Comparison of ENCODE assay signal across 26 cellular contexts in genomic region chr18:361100-361732, GRCh38.
DNase-seq lines count a peak whose midpoint lies in the region; ATAC-seq and TF ChIP-seq lines count a peak whose summit lies in the region.
"Had no signal": no experiment of that assay in that cellular context is flagged by ENCODE, and none has a peak within 500 bp of the region (broad histone marks: within the 10 kb centered on the region; RNA-seq: fewer than 3 reads in every experiment).

No MANE protein-coding gene starts in this region.

- no peaks in the 10 kb centered on the region for H3K27me3 Mint-ChIP-seq in nephron progenitor cell (ENCODE audit: low read depth, poor library complexity)
- H3K27me3 Mint-ChIP-seq: CD4-positive, CD25-positive, alpha-beta regulatory T cell had no signal

- peaks cover 36% of the 10 kb centered on the region for H3F3A ChIP-seq in GM23248 (ENCODE audit: insufficient read depth)

- no peak for ATAC-seq in HG03108 (IDR thresholded peaks at IDR 0.05; ENCODE audit: unreplicated experiment)
- no peak for ATAC-seq in HG03095 (IDR thresholded peaks at IDR 0.05; ENCODE audit: unreplicated experiment)
- ATAC-seq: A549; activated CD4-positive, CD25-positive, alpha-beta regulatory T cell treated with anti-CD3 and anti-CD28 coated beads, Interleukin-2, amount 50 U/mL, for 24 hours; activated CD8-positive, alpha-beta T cell treated with anti-CD3 and anti-CD28 coated beads, Interleukin-2, amount 10 ng/mL, durations not matched to agents 7 days and 5 days; Panc1; stimulated activated naive CD8-positive, alpha-beta T cell treated with anti-CD3 and anti-CD28 coated beads, Interleukin-15, Interleukin-2, amounts not matched to agents 100 U/mL and 50 U/mL, for 24 hours had no signal

- in situ Hi-C loops in GM23248 (cut with MboI) = loop anchor here (10.0 kb wide), 1 partner anchor 94 kb away; no protein-coding TSS in a partner anchor
- in situ Hi-C loops in brain microvascular endothelial cell (cut with HindIII; ENCODE audit: low pct_ligation_motif_present, low sequenced_read_pairs) = no loop called here

- no peaks in the 10 kb centered on the region for H4K20me1 ChIP-seq in GM23248 (ENCODE audit: insufficient read depth)

- H3K9me2 ChIP-seq in GM23248 (ENCODE audit: insufficient read depth) = 0 out of 2 replicates have a peak, but pooled peaks cover 4% of the 10 kb centered on the region

- POLR2A ChIA-PET in A673 (lab: Charles Lee; ENCODE audit: low non-redundant PET) = no interaction called here

- H3K4me3 Mint-ChIP-seq in nephron progenitor cell = peak overlapping the region; percentile 72
- H3K4me3 Mint-ChIP-seq: activated CD8-positive, alpha-beta T cell treated with anti-CD3 and anti-CD28 coated beads, Interleukin-2, amount 10 ng/mL, durations not matched to agents 7 days and 5 days; CD4-positive, CD25-positive, alpha-beta regulatory T cell had no signal

- 95 to 96% methylated on average over 7 of the region's 7 CpGs for WGBS in GM23248 (ENCODE audit: low coverage in 1 of 2, low lambda C conversion rate in 2 of 2, missing lambda C conversion rate in 2 of 2), 2 experiments

- H3K9me3 ChIP-seq in GM23248 (ENCODE audit: low read depth) = no peaks in the 10 kb centered on the region
- no peaks in the 10 kb centered on the region for H3K9me3 ChIP-seq in A673 (ENCODE audit: low read depth, low read length, poor library complexity, severe bottlenecking)
- H3K9me3 ChIP-seq: A549, prostate gland, SJCRH30, tibial nerve had no signal

- H3K27ac Mint-ChIP-seq in nephron progenitor cell = no peak overlapping the region
- H3K27ac Mint-ChIP-seq: activated CD8-positive, alpha-beta T cell treated with anti-CD3 and anti-CD28 coated beads, Interleukin-2, amount 10 ng/mL, durations not matched to agents 7 days and 5 days; CD4-positive, CD25-positive, alpha-beta regulatory T cell had no signal

- H3K9me3 Mint-ChIP-seq in nephron progenitor cell = no peaks in the 10 kb centered on the region
- H3K9me3 Mint-ChIP-seq: CD4-positive, CD25-positive, alpha-beta regulatory T cell; IgD-negative memory B cell had no signal

- BruUV-seq in A673 (replicated peaks; lab: Mats Ljungman, UMichigan) = no TSS peak

- H3K79me2 ChIP-seq in GM23248 (ENCODE audit: insufficient read depth) = no peaks in the 10 kb centered on the region

- H2AFZ ChIP-seq in GM23248 = peak overlapping the region; percentile 17; the same call in 1 of the 2 replicates

- intact Hi-C loops in A673 (cut with micrococcal nuclease; ENCODE audit: unreplicated experiment) = no loop called here

- TF ChIP-seq CTCF in 22Rv1 (IDR thresholded peaks at IDR 0.05) (no peak), brain microvascular endothelial cell (IDR thresholded peaks at IDR 0.05; ENCODE audit: low read depth, low read length, missing control alignments) (no peak), nephron progenitor cell (IDR thresholded peaks at IDR 0.05) (no peak), A673 (conservative IDR thresholded peaks at IDR 0.05; ENCODE audit: low read depth, low read length) (no peak)

- H3K4me3 ChIP-seq in GM23248 (no peak overlapping the region), brain microvascular endothelial cell (ENCODE audit: low read depth, low read length) (no peak overlapping the region), A673 (ENCODE audit: low read depth, low read length, poor library complexity, severe bottlenecking) (no peak overlapping the region)
- H3K4me3 ChIP-seq: A549, coronary artery, prostate gland, SJCRH30, tibial nerve had no signal

- peak overlapping the region; percentile 56 for H3K4me2 ChIP-seq in GM23248 (ENCODE audit: unreplicated experiment)
- H3K4me2 ChIP-seq: A549 had no signal

- H3K36me3 Mint-ChIP-seq in nephron progenitor cell (ENCODE audit: low read depth) = peaks cover 31% of the 10 kb centered on the region
- H3K36me3 Mint-ChIP-seq: CD4-positive, CD25-positive, alpha-beta regulatory T cell; IgD-negative memory B cell had no signal

- peak overlapping the region; percentile 69 for H3K9ac ChIP-seq in GM23248

- H3K36me3 ChIP-seq in GM23248 (ENCODE audit: low read depth) = no peaks in the 10 kb centered on the region
- no peaks in the 10 kb centered on the region for H3K36me3 ChIP-seq in brain microvascular endothelial cell (replicated peaks)
- no peaks in the 10 kb centered on the region for H3K36me3 ChIP-seq in A673 (ENCODE audit: insufficient read depth, low read length, poor library complexity, severe bottlenecking)
- H3K36me3 ChIP-seq: prostate gland, SJCRH30, tibial nerve had no signal

- H3K27ac ChIP-seq in 22Rv1 = peak overlapping the region; percentile 73
- peak overlapping the region; percentile 93 for H3K27ac ChIP-seq in GM23248
- peak overlapping the region; percentile 14 for H3K27ac ChIP-seq in brain microvascular endothelial cell
- H3K27ac ChIP-seq in A673 (ENCODE audit: low read depth, low read length, poor library complexity, severe bottlenecking) = no peak overlapping the region
- H3K27ac ChIP-seq: A549, prostate gland, SJCRH30 had no signal

- H3K4me1 Mint-ChIP-seq in nephron progenitor cell = peaks cover 65% of the 10 kb centered on the region
- H3K4me1 Mint-ChIP-seq: CD4-positive, CD25-positive, alpha-beta regulatory T cell had no signal

- H3K4me1 ChIP-seq in GM23248 (ENCODE audit: insufficient read depth) (peaks cover 47% of the 10 kb centered on the region), A673 (ENCODE audit: insufficient read depth, low read length, poor library complexity, severe bottlenecking) (peaks cover 27% of the 10 kb centered on the region)
- H3K4me1 ChIP-seq: A549 had no signal

- CTCF ChIA-PET in A673 (lab: Charles Lee) = no interaction called here

- DNase-seq in GM23248 = peak; percentile 19
- no peak for DNase-seq in brain microvascular endothelial cell
- no peak for DNase-seq in nephron progenitor cell
- no peak for DNase-seq in SIG-M5 treated with dmso at 0.1 percent for 504 hours (lab: John Stamatoyannopoulos, UW; ENCODE audit: unreplicated experiment)
- no peak for DNase-seq in A673 (ENCODE audit: low spot score)
- DNase-seq: activated CD8-positive, alpha-beta T cell treated with anti-CD3 and anti-CD28 coated beads, Interleukin-2, amount 10 ng/mL, durations not matched to agents 7 days and 5 days; activated naive CD4-positive, alpha-beta T cell; activated T-cell treated with anti-CD3 and anti-CD28 coated beads, Interleukin-2, amount 50 U/mL, for 1 hour; CD4-positive, CD25-positive, alpha-beta regulatory T cell; head of caudate nucleus; NCI-H2081; NCI-H510A treated with DMSO at 0.1 percent for 48 hours; small intestine; stimulated activated CD4-positive, alpha-beta T cell treated with anti-CD3 and anti-CD28 coated beads, Interleukin-4, amount 100 ng/mL, for 1 hour; stimulated activated naive CD8-positive, alpha-beta T cell treated with anti-CD3 and anti-CD28 coated beads, Interleukin-15, Interleukin-2, amounts not matched to agents 100 U/mL and 50 U/mL, for 24 hours had no signal

- H3K27me3 ChIP-seq in GM23248 (replicated peaks; ENCODE audit: insufficient read depth) (no peaks in the 10 kb centered on the region), brain microvascular endothelial cell (replicated peaks) (no peaks in the 10 kb centered on the region), A673 (replicated peaks; ENCODE audit: insufficient read depth, low read depth, low read length, poor library complexity) (no peaks in the 10 kb centered on the region)
- H3K27me3 ChIP-seq: SJCRH30, tibial nerve had no signal
